Comparison of ENCODE assay signal across 8 cellular contexts in genomic region chr10:132396495-132397035, GRCh38. TPM values are rescaled to one million over a fixed set of nuclear protein-coding genes. Genes with fewer than 3 reads are reported as not detected.
A peak's percentile ranks its signal among the peaks of the same experiment; 100 is the strongest.
DNase-seq lines count a peak whose midpoint lies in the region; ATAC-seq and TF ChIP-seq lines count a peak whose summit lies in the region.

No MANE protein-coding gene starts in this region.

- intact Hi-C loops in ascending aorta (cut with DNase I): loop anchor here (1.0 to 5.0 kb wide), 6 partner anchors 25 to 496 kb away; partner anchors contain the start of genes INPP5A and LRRC27

- DNase-seq in DMS153 treated with DMSO at 0.1 percent for 48 hours (lab: John Stamatoyannopoulos, UW; ENCODE audit: unreplicated experiment) (peak; percentile 30), DMS153 (lab: John Stamatoyannopoulos, UW) (no peak), SK-N-SH (peak; percentile 96), ascending aorta (ENCODE audit: low spot score in 2 of 2) (peak in 1 of 2 donors; percentile 81)
- peak; percentile 37 to 61 for DNase-seq in stimulated activated CD4-positive, alpha-beta T cell treated with anti-CD3 and anti-CD28 coated beads, Interleukin-2, amount 100 ng/mL, for 48 hours

- H3K9me3 ChIP-seq in SK-N-SH: no peaks in the 10 kb centered on the region
- no peaks in the 10 kb centered on the region for H3K9me3 ChIP-seq in ascending aorta
- H3K9me3 ChIP-seq in iPS-20b (ENCODE audit: insufficient read depth, low read depth, low read length): no peaks in the 10 kb centered on the region

- no peak for TF ChIP-seq EP300 in SK-N-SH (IDR thresholded peaks at IDR 0.05; ENCODE audit: borderline replicate concordance in 1 of 2, low read depth in 1 of 2, low read length in 1 of 2)

- no peaks in the 10 kb centered on the region for H3K9me2 ChIP-seq in SK-N-SH

- peaks cover 3% of the 10 kb centered on the region for H3F3A ChIP-seq in SK-N-SH (replicated peaks; ENCODE audit: insufficient read depth)

- H3K4me1 ChIP-seq in SK-N-SH (ENCODE audit: control insufficient read depth in 1 of 2, insufficient read depth in 2 of 2, low read depth in 1 of 2, low read length in 1 of 2) (peaks cover 4 to 29% of the 10 kb centered on the region in 2 experiments; a peak in 2 of 4 replicates), ascending aorta (peaks cover 3 to 26% of the 10 kb centered on the region in 2 donors), iPS-20b (ENCODE audit: insufficient read depth, low read length) (peaks cover 4% of the 10 kb centered on the region; the same call in 1 of the 2 replicates)

- ATAC-seq in HG03066 (IDR thresholded peaks at IDR 0.05; ENCODE audit: low read depth, unreplicated experiment): peak; percentile 38
- ATAC-seq in HG02852 (IDR thresholded peaks at IDR 0.05; ENCODE audit: unreplicated experiment): no peak

- POLR2A ChIA-PET in SK-N-SH (lab: Yijun Ruan, JAX): no interaction called here

- H3K27ac ChIP-seq in SK-N-SH (ENCODE audit: low read depth in 2 of 2, low read length in 1 of 2) (peak overlapping the region in 1 of 2 experiments; percentile 54; a peak in 1 of 4 replicates), ascending aorta (peak overlapping the region; percentile 91 to 95), iPS-20b (ENCODE audit: low read length) (no peak overlapping the region)

- peak overlapping the region; percentile 78; the same call in 1 of the 2 replicates for H3K4me2 ChIP-seq in SK-N-SH

- no peak overlapping the region for H2AFZ ChIP-seq in SK-N-SH (ENCODE audit: low read depth)

- H3K36me3 ChIP-seq in SK-N-SH (replicated peaks in 1 of 2; ENCODE audit: control insufficient read depth in 1 of 2, insufficient read depth in 2 of 2, low read length in 1 of 2) (no peaks in the 10 kb centered on the region), ascending aorta (no peaks in the 10 kb centered on the region), iPS-20b (ENCODE audit: insufficient read depth, low read depth, low read length) (no peaks in the 10 kb centered on the region)

- peak overlapping the region; percentile 51 to 73; a peak in 3 of 4 replicates for H3K4me3 ChIP-seq in SK-N-SH (ENCODE audit: low read depth in 2 of 2, low read length in 1 of 2)
- H3K4me3 ChIP-seq in ascending aorta: peak overlapping the region; percentile 74 to 90
- peak overlapping the region; percentile 56; the same call in 1 of the 2 replicates for H3K4me3 ChIP-seq in iPS-20b (ENCODE audit: low read length)

- peak; percentile 18; the same call in 1 of the 2 replicates for TF ChIP-seq RAD21 in SK-N-SH (IDR thresholded peaks at IDR 0.05; ENCODE audit: low read length)

- peaks cover 11% of the 10 kb centered on the region; the same call in 1 of the 2 replicates for H3K79me2 ChIP-seq in SK-N-SH (ENCODE audit: insufficient read depth)

- CTCF ChIA-PET in SK-N-SH (lab: Yijun Ruan, JAX): interaction anchor here (1.0 to 1.2 kb wide), 2 partner anchors 14 to 51 kb away, joined by 3 read pairs; no protein-coding TSS in a partner anchor

- H3K9ac ChIP-seq in SK-N-SH (peak overlapping the region; percentile 52; the same call in 1 of the 2 replicates), iPS-20b (ENCODE audit: low read depth, low read length) (no peak overlapping the region)

- 0 out of 2 replicates have a peak, but pooled peaks have one; percentile 7 for TF ChIP-seq CTCF in SK-N-SH (IDR thresholded peaks at IDR 0.05)
- peak; percentile 13 to 53 (median 32) for TF ChIP-seq CTCF in ascending aorta (IDR thresholded peaks at IDR 0.05)

- H4K20me1 ChIP-seq in SK-N-SH (ENCODE audit: insufficient read depth): no peaks in the 10 kb centered on the region

- H3K27me3 ChIP-seq in SK-N-SH (ENCODE audit: insufficient read depth): no peaks in the 10 kb centered on the region
- H3K27me3 ChIP-seq in ascending aorta: no peaks in the 10 kb centered on the region
- peaks cover 23% of the 10 kb centered on the region for H3K27me3 ChIP-seq in iPS-20b (ENCODE audit: insufficient read depth, low read length)

- WGBS in SK-N-SH (ENCODE audit: low lambda C conversion rate): no CpG with 5 or more reads among the region's 80 CpGs

TF ChIP-seq in SK-N-SH, 30 proteins besides CTCF, POLR2A, EP300 and RAD21:
- TF ChIP-seq GATA2 (CRISPR knock-in tag; IDR thresholded peaks at IDR 0.05) (no peak), CHD2 (IDR thresholded peaks at IDR 0.05; ENCODE audit: low read length, partially characterized antibody) (no peak), TEAD4 (IDR thresholded peaks at IDR 0.05; ENCODE audit: borderline replicate concordance, insufficient read depth) (no peak), JUND (IDR thresholded peaks at IDR 0.05) (no peak), RXRA (IDR thresholded peaks at IDR 0.05; ENCODE audit: borderline replicate concordance, low read depth) (no peak), NFIC (IDR thresholded peaks at IDR 0.05; ENCODE audit: borderline replicate concordance) (no peak), USF2 (IDR thresholded peaks at IDR 0.05; ENCODE audit: borderline replicate concordance, low read depth, low read length) (no peak)

RNA-seq across cellular contexts. Expression of gene PWWP2B, which starts 0.4 kb away (rescaled TPM):
- 2.0 and 2.4 TPM in 2 replicates for polyA plus RNA-seq in SK-N-SH (2012; rRNA removed)
- polyA plus RNA-seq in SK-N-SH (2012; cell fraction: cytosol; rRNA removed): 0.93 and 1.9 TPM in 2 replicates
- polyA plus RNA-seq in SK-N-SH (2012; cell fraction: nucleus; rRNA removed): 2.3 and 3.2 TPM in 2 replicates
- 24.4 TPM for total RNA-seq in ascending aorta
